Comparison of ENCODE assay signal across 17 cellular contexts in genomic region chr6:49327575-49327974, GRCh38.
DNase-seq lines count a peak whose midpoint lies in the region; ATAC-seq, FAIRE-seq and TF ChIP-seq lines count a peak whose summit lies in the region.
"Had no signal": no experiment of that assay in that cellular context is flagged by ENCODE, and none has a peak within 500 bp of the region (broad histone marks: within the 10 kb centered on the region; RNA-seq: fewer than 3 reads in every experiment).

No MANE protein-coding gene starts in this region.

- peak overlapping the region; percentile 42 for H3K4me2 ChIP-seq in SK-N-SH
- no peak overlapping the region for H3K4me2 ChIP-seq in H1 (ENCODE audit: insufficient read depth in 1 of 2, low read depth in 2 of 2, low read length in 2 of 2)

- H3K4me3 ChIP-seq in SK-N-SH (ENCODE audit: low read depth in 2 of 2, low read length in 1 of 2) (no peak overlapping the region), H1 (ENCODE audit: extremely low read depth in 1 of 4, insufficient read depth in 2 of 4, low read depth in 3 of 4, low read length in 4 of 4) (no peak overlapping the region)
- H3K4me3 ChIP-seq: SK-N-MC had no signal

- no peaks in the 10 kb centered on the region for H3K27me3 Mint-ChIP-seq in activated CD4-positive, alpha-beta memory T cell treated with anti-CD3 and anti-CD28 coated beads, Interleukin-2, amount 10 ng/mL, durations not matched to agents 7 days and 5 days

- H4K8ac ChIP-seq in H1 (ENCODE audit: extremely low read depth, insufficient read depth, low read length): no peak overlapping the region

- POLR2A ChIA-PET in SK-N-SH (lab: Yijun Ruan, JAX): no interaction called here
- POLR2A ChIA-PET in H1 (lab: Charles Lee; ENCODE audit: partially characterized antibody): no interaction called here
- POLR2A ChIA-PET in activated CD4-positive, alpha-beta memory T cell treated with anti-CD3 and anti-CD28 coated beads, Interleukin-2, amount 10 ng/mL, durations not matched to agents 7 days and 5 days (lab: Charles Lee): no interaction called here

- TF ChIP-seq EP300 in SK-N-SH (IDR thresholded peaks at IDR 0.05; ENCODE audit: borderline replicate concordance in 1 of 2, low read depth in 1 of 2, low read length in 1 of 2) (no peak), H1 (IDR thresholded peaks at IDR 0.05; ENCODE audit: borderline replicate concordance in 1 of 2, low read depth in 2 of 2, low read length in 2 of 2) (no peak)

- H3K9me2 ChIP-seq in SK-N-SH: no peaks in the 10 kb centered on the region

- H2AFZ ChIP-seq in SK-N-SH (ENCODE audit: low read depth) (peak overlapping the region; percentile 35; the same call in 1 of the 2 replicates), H1 (ENCODE audit: low read length) (0 out of 2 replicates have a peak overlapping the region, but pooled peaks have one; percentile 48)

- H3K36me3 Mint-ChIP-seq in activated CD4-positive, alpha-beta memory T cell treated with anti-CD3 and anti-CD28 coated beads, Interleukin-2, amount 10 ng/mL, durations not matched to agents 7 days and 5 days (ENCODE audit: low read depth): no peaks in the 10 kb centered on the region

- H3F3A ChIP-seq in SK-N-SH (replicated peaks; ENCODE audit: insufficient read depth): peaks cover 6% of the 10 kb centered on the region

- no peak overlapping the region for H4K91ac ChIP-seq in H1 (replicated peaks; ENCODE audit: insufficient read length, low read length)

- no peaks in the 10 kb centered on the region for H3K4me1 Mint-ChIP-seq in activated CD4-positive, alpha-beta memory T cell treated with anti-CD3 and anti-CD28 coated beads, Interleukin-2, amount 10 ng/mL, durations not matched to agents 7 days and 5 days

- H3K79me2 ChIP-seq in SK-N-SH (ENCODE audit: insufficient read depth) (no peaks in the 10 kb centered on the region), H1 (ENCODE audit: control insufficient read depth in 1 of 2, insufficient read depth in 2 of 2, low read length in 2 of 2) (no peaks in the 10 kb centered on the region)

- no peaks in the 10 kb centered on the region for H3K36me3 ChIP-seq in SK-N-SH (replicated peaks in 1 of 2; ENCODE audit: control insufficient read depth in 1 of 2, insufficient read depth in 2 of 2, low read length in 1 of 2)
- H3K36me3 ChIP-seq in H1 (ENCODE audit: control insufficient read depth in 2 of 4, insufficient read depth in 4 of 4, low read length in 3 of 4): no peaks in the 10 kb centered on the region; a peak in 1 of 8 replicates

- CTCF ChIA-PET in SK-N-SH (lab: Yijun Ruan, JAX): no interaction called here
- CTCF ChIA-PET in H1 (lab: Charles Lee; ENCODE audit: partially characterized antibody): interaction anchor here (1.1 kb wide), 1 partner anchor 83 kb away, joined by 3 read pairs; no protein-coding TSS in a partner anchor
- CTCF ChIA-PET in activated CD4-positive, alpha-beta memory T cell treated with anti-CD3 and anti-CD28 coated beads, Interleukin-2, amount 10 ng/mL, durations not matched to agents 7 days and 5 days (lab: Charles Lee): no interaction called here

- H3K56ac ChIP-seq in H1 (replicated peaks; ENCODE audit: insufficient read length, low read depth, low read length): no peak overlapping the region

- TF ChIP-seq CTCF in SK-N-SH (IDR thresholded peaks at IDR 0.05) (no peak), H1 (IDR thresholded peaks at IDR 0.05; ENCODE audit: control extremely low read depth in 1 of 3, insufficient read depth in 1 of 3, low read depth in 1 of 3, low read length in 3 of 3) (no peak)

- DNase-seq in SK-N-SH (no peak), H1 (ENCODE audit: low read depth in 1 of 2, low spot score in 2 of 2) (no peak), middle frontal gyrus (ENCODE audit: extremely low spot score, low spot score) (peak; percentile 53), hepatic stellate cell (ENCODE audit: low spot score) (no peak), Ammon's horn (ENCODE audit: low spot score) (no peak)
- DNase-seq in activated CD4-positive, alpha-beta memory T cell treated with anti-CD3 and anti-CD28 coated beads, Interleukin-2, amount 10 ng/mL, durations not matched to agents 7 days and 5 days: no peak
- DNase-seq: H7; Karpas-422; NCI-H1436; NCI-H2029 treated with DMSO at 0.1 percent for 48 hours; NCI-H524; NK-92 treated with Interleukin-12 subunit alpha and Interleukin-12 subunit beta, amount 100 ng/mL, for 24 hours had no signal

- ATAC-seq in SK-N-SH treated with all-trans-retinoic acid at 6 μM for 48 hours: no peak
- no peak for ATAC-seq in GM19395 (IDR thresholded peaks at IDR 0.05; ENCODE audit: unreplicated experiment)

- no peak overlapping the region for H2AK5ac ChIP-seq in H1 (ENCODE audit: low read depth, low read length)

- TF ChIP-seq POLR2A in H1 (IDR thresholded peaks at IDR 0.05; ENCODE audit: control extremely low read depth in 1 of 2, low read depth in 2 of 2, low read length in 2 of 2): no peak

- no peaks in the 10 kb centered on the region for H3K79me1 ChIP-seq in H1 (ENCODE audit: low read depth, low read length)

- no peaks in the 10 kb centered on the region for H3K9me3 Mint-ChIP-seq in activated CD4-positive, alpha-beta memory T cell treated with anti-CD3 and anti-CD28 coated beads, Interleukin-2, amount 10 ng/mL, durations not matched to agents 7 days and 5 days

- H4K20me1 ChIP-seq in SK-N-SH (ENCODE audit: insufficient read depth) (no peaks in the 10 kb centered on the region), H1 (replicated peaks in 1 of 2; ENCODE audit: control insufficient read depth in 1 of 2, insufficient read depth in 2 of 2, low read length in 2 of 2) (no peaks in the 10 kb centered on the region)

- H3K4me1 ChIP-seq in SK-N-SH (ENCODE audit: control insufficient read depth in 1 of 2, insufficient read depth in 2 of 2, low read depth in 1 of 2, low read length in 1 of 2) (peaks cover 4 to 7% of the 10 kb centered on the region in 2 experiments; a peak in 3 of 4 replicates), H1 (replicated peaks in 1 of 4; ENCODE audit: control insufficient read depth in 3 of 4, insufficient read depth in 4 of 4, low read length in 3 of 4) (peaks cover 0 to under 1% (median 0%) of the 10 kb centered on the region in 4 experiments; a peak in 1 of 7 replicates)

- no peak overlapping the region for H3K18ac ChIP-seq in H1 (ENCODE audit: extremely low read depth, low read length)

- peak overlapping the region; percentile 53 to 79 for H3K27ac ChIP-seq in SK-N-SH (ENCODE audit: low read depth in 2 of 2, low read length in 1 of 2)
- H3K27ac ChIP-seq in H1 (ENCODE audit: low read depth, low read length): no peak overlapping the region
- H3K27ac ChIP-seq: 22Rv1, C4-2B, SK-N-MC had no signal

- no peak overlapping the region for H3K9ac ChIP-seq in SK-N-SH
- no peak overlapping the region for H3K9ac ChIP-seq in H1 (replicated peaks in 1 of 4; ENCODE audit: extremely low read depth in 1 of 4, low read depth in 3 of 4, low read length in 3 of 4)

- no peaks in the 10 kb centered on the region for H3K23me2 ChIP-seq in H1 (ENCODE audit: low read depth, low read length)

- no peak for FAIRE-seq in H1 (lab: Jason Lieb, UNC)

- H3K14ac ChIP-seq in H1 (ENCODE audit: insufficient read length): no peak overlapping the region

- H2BK120ac ChIP-seq in H1 (replicated peaks; ENCODE audit: low read depth, low read length): no peak overlapping the region

- no peak overlapping the region for H2BK15ac ChIP-seq in H1 (ENCODE audit: low read length)

- no peak overlapping the region for H3K23ac ChIP-seq in H1 (ENCODE audit: insufficient read length)

- H2BK20ac ChIP-seq in H1 (ENCODE audit: low read length): no peak overlapping the region

- no peak overlapping the region for H2BK12ac ChIP-seq in H1 (ENCODE audit: low read depth, low read length)

- H2BK5ac ChIP-seq in H1 (ENCODE audit: low read depth, low read length): no peak overlapping the region

- H3K27ac Mint-ChIP-seq in activated CD4-positive, alpha-beta memory T cell treated with anti-CD3 and anti-CD28 coated beads, Interleukin-2, amount 10 ng/mL, durations not matched to agents 7 days and 5 days: no peak overlapping the region

- no peak overlapping the region for H4K5ac ChIP-seq in H1 (ENCODE audit: insufficient read length, low read depth, low read length)

- H3K9me3 ChIP-seq in SK-N-SH: no peaks in the 10 kb centered on the region
- no peaks in the 10 kb centered on the region for H3K9me3 ChIP-seq in H1 (ENCODE audit: insufficient read depth in 2 of 2, low read depth in 1 of 2, low read length in 1 of 2)

- H3K27me3 ChIP-seq in SK-N-SH (ENCODE audit: insufficient read depth) (no peaks in the 10 kb centered on the region), H1 (replicated peaks in 1 of 4; ENCODE audit: control insufficient read depth in 3 of 4, extremely low read depth in 1 of 4, insufficient read depth in 3 of 4, low read length in 3 of 4) (no peaks in the 10 kb centered on the region)

- WGBS in SK-N-SH (ENCODE audit: low lambda C conversion rate): 100% methylated on average over 2 of the region's 2 CpGs
- WGBS in H1 (ENCODE audit: extremely low coverage in 1 of 2, insufficient coverage in 1 of 2, insufficient read length in 1 of 2, insufficient replicate concordance in 2 of 2, low coverage in 1 of 2, low lambda C conversion rate in 2 of 2, missing lambda C conversion rate in 1 of 2), 2 experiments: 93% methylated on average over 2 of the region's 2 CpGs; no CpG with 5 or more reads in 1 of the 2 experiments

- no peak for TF ChIP-seq RAD21 in SK-N-SH (IDR thresholded peaks at IDR 0.05; ENCODE audit: low read length)
- no peak for TF ChIP-seq RAD21 in H1 (IDR thresholded peaks at IDR 0.05 in 1 of 2, conservative IDR thresholded peaks at IDR 0.05 in 1 of 2; ENCODE audit: low read depth in 2 of 2, low read length in 2 of 2)

- H3K4ac ChIP-seq in H1 (replicated peaks; ENCODE audit: insufficient read length, low read depth, low read length): no peak overlapping the region

- no peak overlapping the region for H3K4me3 Mint-ChIP-seq in activated CD4-positive, alpha-beta memory T cell treated with anti-CD3 and anti-CD28 coated beads, Interleukin-2, amount 10 ng/mL, durations not matched to agents 7 days and 5 days

TF ChIP-seq in SK-N-SH, 30 proteins besides CTCF, POLR2A, EP300 and RAD21 (continues in another document):
- TF ChIP-seq SMC3 (IDR thresholded peaks at IDR 0.05; ENCODE audit: low read depth, low read length) (no peak), TCF12 (IDR thresholded peaks at IDR 0.05) (no peak), TAF1 (IDR thresholded peaks at IDR 0.05; ENCODE audit: borderline replicate concordance, low read depth, low read length) (no peak), FOXM1 (IDR thresholded peaks at IDR 0.05; ENCODE audit: low read depth) (no peak)

TF ChIP-seq in SK-N-SH treated with all-trans-retinoic acid at 6 μM for 48 hours, 23 proteins besides CTCF, POLR2A, EP300 and RAD21 (continues in another document):
- TF ChIP-seq ARNTL (CRISPR knock-in tag; IDR thresholded peaks at IDR 0.05; ENCODE audit: borderline replicate concordance, low read depth) (no peak), RARB (CRISPR knock-in tag; IDR thresholded peaks at IDR 0.05) (no peak)

TF ChIP-seq in H1, 55 proteins besides CTCF, POLR2A, EP300 and RAD21 (continues in another document):
- TF ChIP-seq RFX5 (IDR thresholded peaks at IDR 0.05; ENCODE audit: borderline replicate concordance, low read depth, low read length) (no peak), RXRA (IDR thresholded peaks at IDR 0.05; ENCODE audit: insufficient read depth, low read depth, low read length) (no peak), CBX8 (IDR thresholded peaks at IDR 0.05; ENCODE audit: borderline replicate concordance, low read depth, low read length) (no peak), TCF12 (IDR thresholded peaks at IDR 0.05; ENCODE audit: low read depth, low read length) (no peak), NRF1 (IDR thresholded peaks at IDR 0.05; ENCODE audit: low read depth, low read length) (no peak)
